8 cellular contexts compared by ENCODE assay signal in genomic region chr19:47790398-47790814, GRCh38. TPM values are rescaled to one million over a fixed set of nuclear protein-coding genes. Genes with fewer than 3 reads are reported as not detected.
DNase-seq lines count a peak whose midpoint lies in the region; ATAC-seq and TF ChIP-seq lines count a peak whose summit lies in the region.

No MANE protein-coding gene starts in this region.

- peaks cover 11% of the 10 kb centered on the region for H3K27me3 Mint-ChIP-seq in GM23338 (ENCODE audit: insufficient read depth, low read depth, poor library complexity)

- H3K79me2 ChIP-seq in GM23338 (replicated peaks; ENCODE audit: insufficient read depth) = no peaks in the 10 kb centered on the region

- H3K9me3 Mint-ChIP-seq in GM23338 = peaks cover 13% of the 10 kb centered on the region; the same call in 2 of the 3 replicates

- peak overlapping the region; percentile 87 for H3K27ac ChIP-seq in GM23338 (ENCODE audit: low read depth)

- no peak overlapping the region for H2AFZ ChIP-seq in GM23338

- H3K9me2 ChIP-seq in GM23338 (ENCODE audit: insufficient read depth) = no peaks in the 10 kb centered on the region

- 0 out of 2 replicates have a peak, but pooled peaks cover 3% of the 10 kb centered on the region for H4K20me1 ChIP-seq in GM23338 (replicated peaks; ENCODE audit: insufficient read depth)

- H3K27me3 ChIP-seq in GM23338 (ENCODE audit: insufficient read depth) = no peaks in the 10 kb centered on the region

- H3K4me1 ChIP-seq in GM23338 (ENCODE audit: insufficient read depth) = 0 out of 2 replicates have a peak, but pooled peaks cover 18% of the 10 kb centered on the region

- peak; percentile 96 for TF ChIP-seq CTCF in AG09309 (IDR thresholded peaks at IDR 0.05; ENCODE audit: control insufficient read depth, insufficient read depth, low read depth, low read length, missing control alignments)
- TF ChIP-seq CTCF in GM23338 (conservative IDR thresholded peaks at IDR 0.05; ENCODE audit: low read depth in 2 of 2) = peak; percentile 97 to 98

- peaks cover 11% of the 10 kb centered on the region; the same call in 2 of the 3 replicates for H3K36me3 Mint-ChIP-seq in GM23338 (ENCODE audit: low read depth)

- DNase-seq in AG09309 (ENCODE audit: low read depth) = no peak
- peak; percentile 98 for DNase-seq in GM23338 (ENCODE audit: low spot score)
- peak; percentile 100 for DNase-seq in NCI-H82 treated with DMSO at 0.1 percent for 48 hours (lab: John Stamatoyannopoulos, UW; ENCODE audit: unreplicated experiment)
- peak; percentile 68 for DNase-seq in activated CD8-positive, alpha-beta memory T cell treated with anti-CD3 and anti-CD28 coated beads, Interleukin-2, amount 50 U/mL, for 24 hours (ENCODE audit: extremely low read depth)
- DNase-seq in epidermal melanocyte (ENCODE audit: insufficient read length, low spot score) = peak; percentile 76
- peak; percentile 71 for DNase-seq in myocyte (ENCODE audit: low read depth)
- DNase-seq in stimulated activated CD8-positive, alpha-beta memory T cell treated with anti-CD3 and anti-CD28 coated beads, Interleukin-7, amount 100 ng/mL, for 24 hours (ENCODE audit: low read depth) = peak; percentile 86

- no peak overlapping the region for H3K27ac Mint-ChIP-seq in GM23338

- H3K4me1 Mint-ChIP-seq in GM23338 = peaks cover 7% of the 10 kb centered on the region

- H3K4me2 ChIP-seq in GM23338 = peak overlapping the region; percentile 67; the same call in 1 of the 2 replicates

- H3F3A ChIP-seq in GM23338 (replicated peaks; ENCODE audit: low read depth) = peaks cover 12% of the 10 kb centered on the region; the same call in 1 of the 2 replicates

- H3K4me3 ChIP-seq in AG09309 (ENCODE audit: control insufficient read depth, low read depth, low read length) (no peak overlapping the region), GM23338 (no peak overlapping the region)

- H3K36me3 ChIP-seq in GM23338 (ENCODE audit: insufficient read depth) = no peaks in the 10 kb centered on the region

- ATAC-seq in GM23338 (peak; percentile 90), HG03095 (IDR thresholded peaks at IDR 0.05; ENCODE audit: unreplicated experiment) (no peak)

- H3K4me3 Mint-ChIP-seq in GM23338 = no peak overlapping the region

TF ChIP-seq in GM23338, 12 proteins besides CTCF, POLR2A, EP300 and RAD21 (continues in another document):
- TF ChIP-seq NANOG (IDR thresholded peaks at IDR 0.05; ENCODE audit: borderline replicate concordance) (no peak), REST (IDR thresholded peaks at IDR 0.05; ENCODE audit: unreplicated experiment) (no peak), ZNF462 (CRISPR knock-in tag; IDR thresholded peaks at IDR 0.05) (no peak), ZNF331 (CRISPR knock-in tag; IDR thresholded peaks at IDR 0.05; ENCODE audit: low read depth) (no peak)

RNA-seq across cellular contexts. Expression of gene SELENOW, which starts 11.9 kb away (rescaled TPM):
- total RNA-seq in GM23338 (2014; rRNA removed; shearing (Covaris generic)) = 524 and 558 TPM in 2 replicates
- polyA plus RNA-seq in GM23338 (2016; fragmentation: Nextera tagmentation; extraction: Ambion mirVana) = 811 and 820 TPM in 2 replicates
- total RNA-seq in myocyte = 2,157 and 3,026 TPM in 2 replicates
- polyA plus RNA-seq in myocyte (2012) = 740 TPM

RNA-seq across cellular contexts. Expression of gene TPRX1, which starts 13.9 kb away (rescaled TPM):
- 0.19 and 0.28 TPM in 2 replicates for total RNA-seq in GM23338 (2014; rRNA removed; shearing (Covaris generic))
- 0.14 TPM in 1 of 2 replicates, not detected in the other for polyA plus RNA-seq in GM23338 (2016; fragmentation: Nextera tagmentation; extraction: Ambion mirVana)
- total RNA-seq in myocyte = not detected in 2 replicates
- not detected for polyA plus RNA-seq in myocyte (2012)

RNA-seq across cellular contexts. Expression of gene CRX, which starts 31.3 kb away (rescaled TPM):
- total RNA-seq in GM23338 (2014; rRNA removed; shearing (Covaris generic)) = not detected in 2 replicates
- 0.07 and 0.15 TPM in 2 replicates for polyA plus RNA-seq in GM23338 (2016; fragmentation: Nextera tagmentation; extraction: Ambion mirVana)
- not detected in 2 replicates for total RNA-seq in myocyte
- not detected for polyA plus RNA-seq in myocyte (2012)

RNA-seq across cellular contexts. Expression of gene NOP53, which starts 45.1 kb away (rescaled TPM):
- 151 and 167 TPM in 2 replicates for total RNA-seq in GM23338 (2014; rRNA removed; shearing (Covaris generic))
- 192 and 211 TPM in 2 replicates for polyA plus RNA-seq in GM23338 (2016; fragmentation: Nextera tagmentation; extraction: Ambion mirVana)
- total RNA-seq in myocyte = 101 and 106 TPM in 2 replicates
- polyA plus RNA-seq in myocyte (2012) = 164 TPM
